26 cellular contexts compared by ENCODE assay signal in genomic region chr22:27805841-27806240, GRCh38.
"Had no signal": no experiment of that assay in that cellular context is flagged by ENCODE, and none has a peak within 500 bp of the region (broad histone marks: within the 10 kb centered on the region; RNA-seq: fewer than 3 reads in every experiment).

No MANE protein-coding gene starts in this region.

- H3K36me3 Mint-ChIP-seq: naive thymus-derived CD8-positive, alpha-beta T cell; stimulated activated memory B cell treated with anti-CD40 and anti-IgM and Interleukin-4, amounts not matched to agents 10 μg/mL and 1 μg/mL and 100 μg/mL, for 72 hours; type B pancreatic cell had no signal

- H3K27me3 ChIP-seq: ovary, right atrium auricular region, right lobe of liver had no signal

- H3K4me3 Mint-ChIP-seq: nephron progenitor cell; stimulated activated memory B cell treated with anti-CD40 and anti-IgM and Interleukin-4, amounts not matched to agents 10 μg/mL and 1 μg/mL and 100 μg/mL, for 72 hours; stimulated activated naive CD8-positive, alpha-beta T cell treated with anti-CD3 and anti-CD28 coated beads, Interleukin-15, amount 100 ng/mL, for 72 hours had no signal

- DNase-seq: heart right ventricle; hippocampal formation; left colon; left lung; lower lobe of right lung; mesenchymal stem cell; naive thymus-derived CD8-positive, alpha-beta T cell; nephron progenitor cell; occipital lobe; ovary; stimulated activated CD4-positive, alpha-beta T cell treated with anti-CD3 and anti-CD28 coated beads, Interleukin-1b, Interleukin-23, amount 100 ng/mL, for 48 hours; stimulated activated CD4-positive, alpha-beta T cell treated with anti-CD3 and anti-CD28 coated beads, Interleukin-2, amount 100 ng/mL, for 48 hours; stimulated activated CD4-positive, alpha-beta T cell treated with anti-CD3 and anti-CD28 coated beads, Interleukin-4, amount 100 ng/mL, for 4 hours; stimulated activated CD8-positive, alpha-beta memory T cell treated with anti-CD3 and anti-CD28 coated beads, Interleukin-4, amount 100 ng/mL, for 48 hours; stimulated activated naive CD4-positive, alpha-beta T cell treated with Interleukin-2 at 50 U/mL for 16 hours; stimulated activated naive CD8-positive, alpha-beta T cell treated with anti-CD3 and anti-CD28 coated beads, Interleukin-15, amount 100 ng/mL, for 72 hours; substantia nigra had no signal

- H3K4me3 ChIP-seq: heart right ventricle, left lung, lower lobe of right lung, ovary, right atrium auricular region, right lobe of liver, smooth muscle cell, tibial nerve, uterus had no signal

- H3K36me3 ChIP-seq: heart right ventricle, left lung, lower lobe of right lung, neutrophil, ovary, right atrium auricular region, right lobe of liver, tibial nerve, uterus had no signal

- ATAC-seq: heart right ventricle; left colon; left lung; lower lobe of right lung; naive thymus-derived CD8-positive, alpha-beta T cell; right lobe of liver; stimulated activated memory B cell treated with anti-CD40 and anti-IgM and Interleukin-4, amounts not matched to agents 10 μg/mL and 1 μg/mL and 100 μg/mL, for 72 hours; stimulated activated naive CD8-positive, alpha-beta T cell treated with anti-CD3 and anti-CD28 coated beads, Interleukin-15, amount 100 ng/mL, for 72 hours had no signal

- H3K9me3 Mint-ChIP-seq: naive thymus-derived CD8-positive, alpha-beta T cell; nephron progenitor cell; stimulated activated memory B cell treated with anti-CD40 and anti-IgM and Interleukin-4, amounts not matched to agents 10 μg/mL and 1 μg/mL and 100 μg/mL, for 72 hours; stimulated activated naive CD8-positive, alpha-beta T cell treated with anti-CD3 and anti-CD28 coated beads, Interleukin-15, amount 100 ng/mL, for 72 hours; type B pancreatic cell had no signal

- FAIRE-seq: keratinocyte had no signal

- H3K27ac ChIP-seq: heart right ventricle, left lung, lower lobe of right lung, neutrophil, ovary, right atrium auricular region, right lobe of liver, tibial nerve, uterus had no signal

- H3K27ac Mint-ChIP-seq: naive thymus-derived CD8-positive, alpha-beta T cell; nephron progenitor cell; stimulated activated memory B cell treated with anti-CD40 and anti-IgM and Interleukin-4, amounts not matched to agents 10 μg/mL and 1 μg/mL and 100 μg/mL, for 72 hours; stimulated activated naive CD8-positive, alpha-beta T cell treated with anti-CD3 and anti-CD28 coated beads, Interleukin-15, amount 100 ng/mL, for 72 hours; type B pancreatic cell had no signal

- H3K9me3 ChIP-seq: heart right ventricle, left lung, lower lobe of right lung, neutrophil, ovary, right atrium auricular region, right lobe of liver, tibial nerve, uterus had no signal

- H3K4me2 ChIP-seq: smooth muscle cell had no signal
